Comparison of ENCODE assay signal across 1 cellular context in the genomic region with DNA sequence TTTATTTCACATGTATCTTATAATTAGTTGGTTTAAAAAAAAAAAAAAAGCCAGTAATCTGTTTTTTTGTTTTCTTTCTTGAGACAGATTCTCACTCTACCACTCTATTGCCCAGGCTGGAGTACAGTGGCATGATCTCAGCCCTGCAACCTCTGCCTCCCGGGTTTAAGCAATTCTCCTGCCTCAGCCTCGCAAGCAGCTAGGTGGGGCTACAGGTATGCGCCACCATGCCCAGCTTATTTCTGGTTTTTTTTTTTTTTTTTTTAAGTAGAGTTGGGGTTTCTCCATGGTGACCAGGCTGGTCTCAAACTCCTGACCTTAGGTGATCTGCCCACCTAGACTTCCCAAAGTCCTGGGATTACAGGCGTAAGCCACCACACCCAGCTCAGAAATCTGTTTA.
TF ChIP-seq lines count a peak whose summit lies in the region.

No MANE protein-coding gene starts in this region.

TF ChIP-seq in H1, 55 proteins besides CTCF, POLR2A, EP300 and RAD21:
- TF ChIP-seq CTBP2 (IDR thresholded peaks at IDR 0.05; ENCODE audit: borderline replicate concordance, insufficient read depth, insufficient read length, low read length) (no peak), CBX5 (IDR thresholded peaks at IDR 0.05; ENCODE audit: low read depth, low read length) (no peak), GABPA (IDR thresholded peaks at IDR 0.05; ENCODE audit: borderline replicate concordance, insufficient read depth, low read length) (no peak), PHF8 (conservative IDR thresholded peaks at IDR 0.05; ENCODE audit: low read depth, low read length) (no peak)
